7 cellular contexts compared by ENCODE assay signal in genomic region chr2:130641688-130642087, GRCh38. TPM values are rescaled to one million over a fixed set of nuclear protein-coding genes. Genes with fewer than 3 reads are reported as not detected.
"Had no signal": no experiment of that assay in that cellular context is flagged by ENCODE, and none has a peak within 500 bp of the region (broad histone marks: within the 10 kb centered on the region; RNA-seq: fewer than 3 reads in every experiment).

No MANE protein-coding gene starts in this region.

RNA-seq across cellular contexts. Expression of gene POTEJ, which starts 30.4 kb away (rescaled TPM):
- total RNA-seq: GM23248, H1, H4, H7, H9, HFFc6 had no signal
- polyA plus RNA-seq: GM23248, H1 had no signal

RNA-seq across cellular contexts. Expression of gene CFC1, which starts 42.3 kb away (rescaled TPM):
- total RNA-seq: GM23248, GM23338, H1, HFFc6 had no signal
- polyA plus RNA-seq: GM23248 had no signal
